In the genomic region with DNA sequence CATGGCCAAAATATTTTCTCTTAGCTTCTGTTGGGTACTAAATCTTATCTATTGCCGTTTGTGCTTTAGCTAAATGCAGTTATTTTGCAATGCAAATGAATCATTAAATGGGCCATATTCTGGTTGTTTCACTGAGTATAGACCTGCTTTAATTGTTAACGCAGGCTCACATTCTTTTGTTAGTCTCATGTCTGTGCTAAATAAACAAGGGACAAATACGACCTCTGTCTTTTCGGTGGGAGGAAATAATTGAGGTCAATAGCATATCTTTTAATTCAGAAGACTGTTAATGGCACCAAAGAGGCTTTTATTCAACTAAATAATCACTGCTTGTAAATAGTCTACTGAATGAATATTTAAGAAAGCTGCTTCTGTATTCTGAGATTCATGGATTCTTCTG, we compare ENCODE assay signal across 30 cellular contexts.
"Had no signal": no experiment of that assay in that cellular context is flagged by ENCODE, and none has a peak within 500 bp of the region (broad histone marks: within the 10 kb centered on the region; RNA-seq: fewer than 3 reads in every experiment).

No MANE protein-coding gene starts in this region.

- H3K27me3 ChIP-seq: neural progenitor cell, neutrophil, stomach, testis, thyroid gland, transverse colon, upper lobe of left lung, vagina had no signal

- H3K9me3 ChIP-seq: left ventricle myocardium inferior, neutrophil, prostate gland, stomach, testis, thyroid gland, transverse colon, upper lobe of left lung, vagina had no signal

- H3K27ac Mint-ChIP-seq: immature natural killer cell; mesothelial cell of epicardium; natural killer cell; nephron progenitor cell; neural progenitor cell; stimulated activated naive B cell treated with anti-CD40 and anti-IgM and Interleukin-4, amounts not matched to agents 10 μg/mL and 1 μg/mL and 100 μg/mL, for 72 hours had no signal

- H3K4me1 Mint-ChIP-seq: mesothelial cell of epicardium, nephron progenitor cell, neural progenitor cell had no signal

- H3K36me3 Mint-ChIP-seq: immature natural killer cell; naive B cell; natural killer cell; stimulated activated naive B cell treated with anti-CD40 and anti-IgM and Interleukin-4, amounts not matched to agents 10 μg/mL and 1 μg/mL and 100 μg/mL, for 72 hours had no signal

- H3K4me3 ChIP-seq: left ventricle myocardium inferior, lung, neural progenitor cell, prostate gland, skin epidermis, stomach, testis, thyroid gland, transverse colon, upper lobe of left lung, vagina had no signal

- H3K4me1 ChIP-seq: neural progenitor cell, parathyroid adenoma, prostate gland, testis, thyroid gland, transverse colon, upper lobe of left lung, vagina had no signal

- H3K27me3 Mint-ChIP-seq: naive B cell; stimulated activated naive B cell treated with anti-CD40 and anti-IgM and Interleukin-4, amounts not matched to agents 10 μg/mL and 1 μg/mL and 100 μg/mL, for 72 hours had no signal

- ATAC-seq: natural killer cell; right cardiac atrium; sciatic nerve; stimulated activated naive B cell treated with anti-CD40 and anti-IgM and Interleukin-4, amounts not matched to agents 10 μg/mL and 1 μg/mL and 100 μg/mL, for 72 hours; stimulated activated naive CD8-positive, alpha-beta T cell treated with anti-CD3 and anti-CD28 coated beads, Interleukin-15, Interleukin-2, amounts not matched to agents 100 U/mL and 50 U/mL, for 24 hours had no signal

- DNase-seq: immature natural killer cell; islet precursor cell; left ventricle myocardium inferior; mesendoderm; naive B cell; natural killer cell; nephron progenitor cell; occipital lobe; retina; right cardiac atrium; stimulated activated CD4-positive, alpha-beta T cell treated with anti-CD3 and anti-CD28 coated beads, Interleukin-12 subunit alpha, Interleukin-12 subunit beta, amount 100 ng/mL, for 4 hours; stimulated activated CD4-positive, alpha-beta T cell treated with anti-CD3 and anti-CD28 coated beads, Interleukin-15, amount 100 ng/mL, for 24 hours; stimulated activated CD4-positive, alpha-beta T cell treated with anti-CD3 and anti-CD28 coated beads, Interleukin-2, amount 100 ng/mL, for 24 hours; stimulated activated CD4-positive, alpha-beta T cell treated with anti-CD3 and anti-CD28 coated beads, Interleukin-4, amount 100 ng/mL, for 1 hour; stimulated activated naive B cell treated with anti-CD40 and anti-IgM and Interleukin-4, amounts not matched to agents 10 μg/mL and 1 μg/mL and 100 μg/mL, for 72 hours; stimulated activated naive CD8-positive, alpha-beta T cell treated with anti-CD3 and anti-CD28 coated beads, Interleukin-15, Interleukin-2, amounts not matched to agents 100 U/mL and 50 U/mL, for 24 hours; stomach; testis; thyroid gland; transverse colon; upper lobe of left lung had no signal

- H3K36me3 ChIP-seq: neural progenitor cell, neutrophil, prostate gland, stomach, thyroid gland, transverse colon, upper lobe of left lung, vagina had no signal

- H3K27ac ChIP-seq: left ventricle myocardium inferior, neural progenitor cell, neutrophil, parathyroid adenoma, prostate gland, skin epidermis, stomach, testis, thyroid gland, transverse colon, upper lobe of left lung, vagina had no signal

- H3K9ac ChIP-seq: neural progenitor cell, parathyroid adenoma had no signal

- H3K4me3 Mint-ChIP-seq: immature natural killer cell; mesothelial cell of epicardium; naive B cell; natural killer cell; nephron progenitor cell; neural progenitor cell; stimulated activated naive B cell treated with anti-CD40 and anti-IgM and Interleukin-4, amounts not matched to agents 10 μg/mL and 1 μg/mL and 100 μg/mL, for 72 hours had no signal

- H3K9me3 Mint-ChIP-seq: naive B cell; natural killer cell; neural progenitor cell; stimulated activated naive B cell treated with anti-CD40 and anti-IgM and Interleukin-4, amounts not matched to agents 10 μg/mL and 1 μg/mL and 100 μg/mL, for 72 hours had no signal
